Comparison of ENCODE assay signal across 8 cellular contexts in genomic region chr6:26103141-26103769, GRCh38. TPM values are rescaled to one million over a fixed set of nuclear protein-coding genes. Genes with fewer than 3 reads are reported as not detected.
DNase-seq lines count a peak whose midpoint lies in the region; ATAC-seq, FAIRE-seq and TF ChIP-seq lines count a peak whose summit lies in the region.

No MANE protein-coding gene starts in this region.

- TF ChIP-seq CTCF in esophagus muscularis mucosa (IDR thresholded peaks at IDR 0.05): no peak
- no peak for TF ChIP-seq CTCF in parathyroid adenoma (IDR thresholded peaks at IDR 0.05)

- DNase-seq in GM18507 (ENCODE audit: extremely low spot score, insufficient read length, low read depth): no peak
- no peak for DNase-seq in SJSA1 (ENCODE audit: low read depth in 1 of 2, low spot score in 2 of 2)
- DNase-seq in esophagus muscularis mucosa (ENCODE audit: extremely low spot score): no peak
- no peak for DNase-seq in C1 segment of cervical spinal cord (lab: John Stamatoyannopoulos, UW)
- DNase-seq in NCI-H1694 treated with DMSO at 0.1 percent for 48 hours (lab: John Stamatoyannopoulos, UW): no peak
- DNase-seq in stimulated activated CD4-positive, alpha-beta T cell treated with anti-CD3 and anti-CD28 coated beads, Interleukin-12 subunit alpha, Interleukin-12 subunit beta, amount 100 ng/mL, for 4 hours: no peak

- no peaks in the 10 kb centered on the region for H3K9me3 ChIP-seq in SJSA1 (replicated peaks)
- H3K9me3 ChIP-seq in esophagus muscularis mucosa: no peaks in the 10 kb centered on the region
- H3K9me3 ChIP-seq in parathyroid adenoma (ENCODE audit: control insufficient read depth, low read length): no peaks in the 10 kb centered on the region

- peak overlapping the region; percentile 86 for H3K4me2 ChIP-seq in parathyroid adenoma (ENCODE audit: low read length)

- no peaks in the 10 kb centered on the region for H3K36me3 ChIP-seq in SJSA1
- H3K36me3 ChIP-seq in esophagus muscularis mucosa: no peaks in the 10 kb centered on the region
- H3K36me3 ChIP-seq in parathyroid adenoma (ENCODE audit: control insufficient read depth, insufficient read depth, low read length): no peaks in the 10 kb centered on the region

- H3K9ac ChIP-seq in parathyroid adenoma: no peak overlapping the region

- TF ChIP-seq EP300 in esophagus muscularis mucosa (IDR thresholded peaks at IDR 0.05): no peak

- ATAC-seq in HG02763 (IDR thresholded peaks at IDR 0.05; ENCODE audit: unreplicated experiment): peak; percentile 82

- FAIRE-seq in GM18507 (lab: Jason Lieb, UNC): peak; percentile 94

- H3K27ac ChIP-seq in SJSA1 (peak overlapping the region; percentile 94), esophagus muscularis mucosa (replicated peaks in 1 of 4) (peak overlapping the region; percentile 83 to 92 (median 91)), parathyroid adenoma (peak overlapping the region; percentile 86)

- H3K27me3 ChIP-seq in SJSA1 (replicated peaks): no peaks in the 10 kb centered on the region
- no peaks in the 10 kb centered on the region for H3K27me3 ChIP-seq in esophagus muscularis mucosa
- no peaks in the 10 kb centered on the region for H3K27me3 ChIP-seq in parathyroid adenoma (ENCODE audit: control insufficient read depth, insufficient read depth, low read length)

- H3K4me3 ChIP-seq in SJSA1 (peak overlapping the region; percentile 39), esophagus muscularis mucosa (peak overlapping the region; percentile 51 to 62 (median 61)), parathyroid adenoma (ENCODE audit: low read depth, low read length) (peak overlapping the region; percentile 60)

- 11% methylated on average over 9 of the region's 9 CpGs for WGBS in esophagus muscularis mucosa

- H3K4me1 ChIP-seq in SJSA1 (replicated peaks) (peaks cover 8% of the 10 kb centered on the region), esophagus muscularis mucosa (peaks cover 10 to 16% (median 14%) of the 10 kb centered on the region in 4 donors), parathyroid adenoma (peaks cover 3% of the 10 kb centered on the region)

- intact Hi-C loops in esophagus muscularis mucosa (cut with DNase I): loop anchor here (10.0 kb wide), 1 partner anchor 52 kb away; a partner anchor contains a TSS

- H2AFZ ChIP-seq in parathyroid adenoma: peak overlapping the region; percentile 70

- TF ChIP-seq POLR2A in esophagus muscularis mucosa (IDR thresholded peaks at IDR 0.05; ENCODE audit: low read depth): no peak

- H3K79me2 ChIP-seq in parathyroid adenoma: no peaks in the 10 kb centered on the region

RNA-seq across cellular contexts. Expression of gene HFE, which starts 16.0 kb away (rescaled TPM):
- 2.6 and 3.5 TPM in 2 replicates for total RNA-seq in SJSA1 (2014; rRNA removed; shearing (Covaris generic))
- total RNA-seq in esophagus muscularis mucosa: 1 to 10 TPM; 3.0 to 9.9 (median 6.5) TPM
